In the genomic region with DNA sequence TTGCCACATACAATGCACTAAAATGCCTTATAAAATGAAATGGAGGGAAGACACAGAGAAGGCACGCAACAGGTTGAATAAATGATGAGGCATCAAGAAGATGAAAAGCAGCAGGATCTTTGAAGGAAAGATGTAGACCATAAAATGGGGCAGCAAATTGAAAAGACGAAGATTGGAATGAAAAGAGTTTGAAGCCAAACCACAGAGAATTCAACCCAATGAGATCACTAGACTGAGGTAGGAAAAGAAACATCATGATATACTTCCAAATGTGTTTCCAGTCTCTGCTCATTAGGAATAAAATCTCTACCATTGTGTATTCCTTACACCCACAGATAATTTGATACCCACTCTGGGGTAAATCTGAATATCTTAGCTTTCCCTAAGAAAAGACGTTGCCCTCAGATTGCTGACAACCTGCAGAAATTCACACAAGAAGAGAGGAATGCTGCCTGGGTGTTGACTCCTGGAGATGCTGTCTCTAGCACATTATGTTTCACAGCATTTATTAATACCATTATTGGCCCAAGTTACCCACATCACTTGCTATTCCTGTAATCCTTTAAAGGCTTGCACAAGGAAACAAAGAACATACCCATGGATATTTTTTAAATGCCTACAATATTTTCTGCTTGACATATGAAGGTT, we compare ENCODE assay signal across 26 cellular contexts.
DNase-seq lines count a peak whose midpoint lies in the region; ATAC-seq and TF ChIP-seq lines count a peak whose summit lies in the region.
"Had no signal": no experiment of that assay in that cellular context is flagged by ENCODE, and none has a peak within 500 bp of the region (broad histone marks: within the 10 kb centered on the region; RNA-seq: fewer than 3 reads in every experiment).

No MANE protein-coding gene starts in this region.

- H3K27me3 ChIP-seq in GM23248 (replicated peaks; ENCODE audit: insufficient read depth) (no peaks in the 10 kb centered on the region), suprapubic skin (no peaks in the 10 kb centered on the region), foreskin keratinocyte (no peaks in the 10 kb centered on the region)

- TF ChIP-seq POLR2A in suprapubic skin (IDR thresholded peaks at IDR 0.05) = no peak

- H2AFZ ChIP-seq in GM23248 = no peak overlapping the region

- peak overlapping the region; percentile 46 for H3K27ac ChIP-seq in GM23248
- no peak overlapping the region for H3K27ac ChIP-seq in suprapubic skin
- H3K27ac ChIP-seq in foreskin keratinocyte = no peak overlapping the region
- H3K27ac ChIP-seq: epithelial cell of prostate, left ventricle myocardium inferior, psoas muscle had no signal

- ATAC-seq in HG02884 (IDR thresholded peaks at IDR 0.05; ENCODE audit: unreplicated experiment) (no peak), foreskin keratinocyte (no peak)
- ATAC-seq: activated CD4-positive, alpha-beta T cell treated with anti-CD3 and anti-CD28 coated beads for 36 hours; activated CD8-positive, alpha-beta T cell treated with anti-CD3 and anti-CD28 coated beads, Interleukin-2, amount 10 ng/mL, durations not matched to agents 7 days and 5 days; naive thymus-derived CD4-positive, alpha-beta T cell; psoas muscle had no signal

- no peaks in the 10 kb centered on the region for H3K36me3 ChIP-seq in GM23248 (ENCODE audit: low read depth)
- H3K36me3 ChIP-seq in suprapubic skin = no peaks in the 10 kb centered on the region
- H3K36me3 ChIP-seq: HAP-1, left ventricle myocardium inferior had no signal

- DNase-seq in GM23248 = peak; percentile 72
- DNase-seq in astrocyte of the cerebellum (ENCODE audit: low read depth) = peak; percentile 39
- peak; percentile 12 for DNase-seq in glomerular visceral epithelial cell (ENCODE audit: extremely low spot score)
- no peak for DNase-seq in suprapubic skin (ENCODE audit: low spot score in 2 of 2)
- DNase-seq in DMS 273 (lab: John Stamatoyannopoulos, UW; ENCODE audit: unreplicated experiment) = no peak
- no peak for DNase-seq in foreskin keratinocyte
- DNase-seq: activated CD4-positive, alpha-beta T cell treated with anti-CD3 and anti-CD28 coated beads for 36 hours; activated CD8-positive, alpha-beta T cell treated with anti-CD3 and anti-CD28 coated beads, Interleukin-2, amount 10 ng/mL, durations not matched to agents 7 days and 5 days; activated naive CD8-positive, alpha-beta T cell treated with anti-CD3 and anti-CD28 coated beads, Interleukin-2, amount 10 ng/mL, durations not matched to agents 7 days and 5 days; activated T-cell treated with anti-CD3 and anti-CD28 coated beads for 4 hours; DMS79 treated with DMSO at 0.1 percent for 48 hours; effector CD8-positive, alpha-beta T cell; hypothalamus; immature natural killer cell; left ventricle myocardium inferior; naive thymus-derived CD4-positive, alpha-beta T cell; NCI-H1436; NCI-H2081 treated with DMSO at 0.1 percent for 48 hours; NCI-H446; nucleus accumbens; psoas muscle; trophoblast cell had no signal

- peak; percentile 52 for TF ChIP-seq EP300 in suprapubic skin (IDR thresholded peaks at IDR 0.05)

- H3K9ac ChIP-seq in GM23248 = no peak overlapping the region

- H3K4me2 ChIP-seq in GM23248 (ENCODE audit: unreplicated experiment) = peak overlapping the region; percentile 65

- H3K4me1 ChIP-seq in GM23248 (ENCODE audit: insufficient read depth) (peaks cover 26% of the 10 kb centered on the region), suprapubic skin (no peaks in the 10 kb centered on the region), foreskin keratinocyte (no peaks in the 10 kb centered on the region)
- H3K4me1 ChIP-seq: HAP-1 had no signal

- no peak overlapping the region for H3K4me3 ChIP-seq in GM23248
- H3K4me3 ChIP-seq in astrocyte of the cerebellum (ENCODE audit: low read depth, low read length) = no peak overlapping the region
- no peak overlapping the region for H3K4me3 ChIP-seq in suprapubic skin
- H3K4me3 ChIP-seq: HAP-1, left ventricle myocardium inferior, psoas muscle, skin epidermis had no signal

- H3K9me2 ChIP-seq in GM23248 (ENCODE audit: insufficient read depth) = 0 out of 2 replicates have a peak, but pooled peaks cover 4% of the 10 kb centered on the region

- in situ Hi-C loops in GM23248 (cut with MboI) = no loop called here
- in situ Hi-C loops in astrocyte of the cerebellum (cut with HindIII; ENCODE audit: low sequenced_read_pairs) = no loop called here

- H3K9me3 ChIP-seq in GM23248 (ENCODE audit: low read depth) (no peaks in the 10 kb centered on the region), suprapubic skin (no peaks in the 10 kb centered on the region)
- H3K9me3 ChIP-seq: HAP-1, left ventricle myocardium inferior, psoas muscle had no signal

- no peaks in the 10 kb centered on the region for H4K20me1 ChIP-seq in GM23248 (ENCODE audit: insufficient read depth)

- H3K79me2 ChIP-seq in GM23248 (ENCODE audit: insufficient read depth) = no peaks in the 10 kb centered on the region

- TF ChIP-seq CTCF in astrocyte of the cerebellum (IDR thresholded peaks at IDR 0.05; ENCODE audit: low read depth, low read length, missing control alignments) (no peak), suprapubic skin (IDR thresholded peaks at IDR 0.05) (no peak), foreskin keratinocyte (conservative IDR thresholded peaks at IDR 0.05) (no peak)

- WGBS in GM23248 (ENCODE audit: low coverage in 1 of 2, low lambda C conversion rate in 2 of 2, missing lambda C conversion rate in 2 of 2), 2 experiments = 12 to 22% methylated on average over 3 of the region's 3 CpGs
- WGBS in suprapubic skin = 47% methylated on average over 3 of the region's 3 CpGs

- peaks cover 24% of the 10 kb centered on the region for H3F3A ChIP-seq in GM23248 (ENCODE audit: insufficient read depth)

Comparison
In these comparisons a context has a peak if more than half of its experiments do, and no peak if none do; other contexts are left out.
1. DNase-seq: peak in GM23248 (single experiment), astrocyte of the cerebellum (single experiment) and glomerular visceral epithelial cell (single experiment); none in suprapubic skin (0 of 2), DMS 273 (single experiment) and foreskin keratinocyte (0 of 2).